1 cellular context compared by ENCODE assay signal in genomic region chr22:31588970-31589675, GRCh38.
A peak's percentile ranks its signal among the peaks of the same experiment; 100 is the strongest.
TF ChIP-seq lines count a peak whose summit lies in the region.

No MANE protein-coding gene starts in this region.

TF ChIP-seq in HepG2, 621 proteins besides CTCF, POLR2A, EP300 and RAD21 (continued from another document and continues in another):
- TF ChIP-seq HOMEZ (CRISPR knock-in tag; IDR thresholded peaks at IDR 0.05; ENCODE audit: low read depth) (no peak; the same call in 1 of the 2 replicates), ZNF318 (CRISPR knock-in tag; IDR thresholded peaks at IDR 0.05) (no peak), U2AF2 (IDR thresholded peaks at IDR 0.05; ENCODE audit: low read depth, low read length) (no peak), TCF7L2 (IDR thresholded peaks at IDR 0.05; ENCODE audit: low read depth, low read length) (no peak), ZNF550 (CRISPR knock-in tag; IDR thresholded peaks at IDR 0.05; ENCODE audit: borderline replicate concordance) (no peak), ARNT2 (CRISPR knock-in tag; IDR thresholded peaks at IDR 0.05; ENCODE audit: low read depth) (no peak), SPEN (CRISPR knock-in tag; IDR thresholded peaks at IDR 0.05; ENCODE audit: low read depth) (no peak), ZNF576 (CRISPR knock-in tag; IDR thresholded peaks at IDR 0.05) (no peak), TAF15 (IDR thresholded peaks at IDR 0.05; ENCODE audit: low read depth, low read length, poor library complexity, severe bottlenecking) (no peak), POLR2AphosphoS5 (IDR thresholded peaks at IDR 0.05; ENCODE audit: low read depth, low read length) (peak; percentile 78), ARHGAP35 (CRISPR knock-in tag; IDR thresholded peaks at IDR 0.05; ENCODE audit: borderline replicate concordance) (no peak), HIVEP1 (CRISPR knock-in tag; IDR thresholded peaks at IDR 0.05) (no peak), FOSL2 (CRISPR knock-in tag; IDR thresholded peaks at IDR 0.05) (peak; percentile 56; the same call in 1 of the 2 replicates), PTBP1 (IDR thresholded peaks at IDR 0.05; ENCODE audit: low read depth, low read length, poor library complexity, severe bottlenecking) (no peak), XRCC5 (optimal IDR thresholded peaks at IDR 0.05; ENCODE audit: low read length) (no peak), KDM5A (IDR thresholded peaks at IDR 0.05; ENCODE audit: borderline replicate concordance, low read length) (no peak), ZFP62 (CRISPR knock-in tag; IDR thresholded peaks at IDR 0.05) (no peak), ZNF747 (CRISPR knock-in tag; IDR thresholded peaks at IDR 0.05; ENCODE audit: borderline replicate concordance) (no peak), ZNF597 (CRISPR knock-in tag; IDR thresholded peaks at IDR 0.05) (no peak), ZNF879 (CRISPR knock-in tag; IDR thresholded peaks at IDR 0.05) (no peak), ZNF414 (CRISPR knock-in tag; IDR thresholded peaks at IDR 0.05) (no peak), NR2F6 (IDR thresholded peaks at IDR 0.05) (peak; percentile 90), NR2F6 (CRISPR knock-in tag; IDR thresholded peaks at IDR 0.05) (peak; percentile 94), RORA (CRISPR knock-in tag; IDR thresholded peaks at IDR 0.05) (no peak), NRL (CRISPR knock-in tag; IDR thresholded peaks at IDR 0.05; ENCODE audit: borderline replicate concordance) (no peak), ZSCAN31 (CRISPR knock-in tag; IDR thresholded peaks at IDR 0.05; ENCODE audit: low read depth) (no peak), CHD4 (IDR thresholded peaks at IDR 0.05; ENCODE audit: borderline replicate concordance, low read length) (peak; percentile 51; the same call in 1 of the 2 replicates), SMAD3 (CRISPR knock-in tag; IDR thresholded peaks at IDR 0.05) (no peak), ZNF878 (CRISPR knock-in tag; IDR thresholded peaks at IDR 0.05) (no peak), TBP (CRISPR knock-in tag; IDR thresholded peaks at IDR 0.05) (no peak), TFDP1 (CRISPR knock-in tag; IDR thresholded peaks at IDR 0.05; ENCODE audit: borderline replicate concordance) (peak; percentile 55; the same call in 1 of the 2 replicates), GFI1 (CRISPR knock-in tag; IDR thresholded peaks at IDR 0.05; ENCODE audit: borderline replicate concordance) (no peak), ZBTB4 (CRISPR knock-in tag; IDR thresholded peaks at IDR 0.05; ENCODE audit: borderline replicate concordance) (0 out of 2 replicates have a peak, but pooled peaks have one; percentile 61), ZNF317 (CRISPR knock-in tag; IDR thresholded peaks at IDR 0.05) (no peak), ADNP (CRISPR knock-in tag; IDR thresholded peaks at IDR 0.05) (no peak), CBX5 (CRISPR knock-in tag; IDR thresholded peaks at IDR 0.05; ENCODE audit: borderline replicate concordance) (peak; percentile 69; the same call in 1 of the 2 replicates), RNF2 (conservative IDR thresholded peaks at IDR 0.05; ENCODE audit: low read depth) (no peak), TBX2 (CRISPR knock-in tag; IDR thresholded peaks at IDR 0.05; ENCODE audit: borderline replicate concordance) (0 out of 2 replicates have a peak, but pooled peaks have one; percentile 29), POGK (CRISPR knock-in tag; conservative IDR thresholded peaks at IDR 0.05) (no peak), ZNF557 (CRISPR knock-in tag; IDR thresholded peaks at IDR 0.05) (no peak), ZNF367 (CRISPR knock-in tag; IDR thresholded peaks at IDR 0.05; ENCODE audit: borderline replicate concordance) (no peak), ZNF326 (CRISPR knock-in tag; IDR thresholded peaks at IDR 0.05; ENCODE audit: borderline replicate concordance) (no peak), ZNF574 (CRISPR knock-in tag; IDR thresholded peaks at IDR 0.05) (0 out of 2 replicates have a peak, but pooled peaks have one; percentile 30)
